8 cellular contexts compared by ENCODE assay signal in the genomic region with DNA sequence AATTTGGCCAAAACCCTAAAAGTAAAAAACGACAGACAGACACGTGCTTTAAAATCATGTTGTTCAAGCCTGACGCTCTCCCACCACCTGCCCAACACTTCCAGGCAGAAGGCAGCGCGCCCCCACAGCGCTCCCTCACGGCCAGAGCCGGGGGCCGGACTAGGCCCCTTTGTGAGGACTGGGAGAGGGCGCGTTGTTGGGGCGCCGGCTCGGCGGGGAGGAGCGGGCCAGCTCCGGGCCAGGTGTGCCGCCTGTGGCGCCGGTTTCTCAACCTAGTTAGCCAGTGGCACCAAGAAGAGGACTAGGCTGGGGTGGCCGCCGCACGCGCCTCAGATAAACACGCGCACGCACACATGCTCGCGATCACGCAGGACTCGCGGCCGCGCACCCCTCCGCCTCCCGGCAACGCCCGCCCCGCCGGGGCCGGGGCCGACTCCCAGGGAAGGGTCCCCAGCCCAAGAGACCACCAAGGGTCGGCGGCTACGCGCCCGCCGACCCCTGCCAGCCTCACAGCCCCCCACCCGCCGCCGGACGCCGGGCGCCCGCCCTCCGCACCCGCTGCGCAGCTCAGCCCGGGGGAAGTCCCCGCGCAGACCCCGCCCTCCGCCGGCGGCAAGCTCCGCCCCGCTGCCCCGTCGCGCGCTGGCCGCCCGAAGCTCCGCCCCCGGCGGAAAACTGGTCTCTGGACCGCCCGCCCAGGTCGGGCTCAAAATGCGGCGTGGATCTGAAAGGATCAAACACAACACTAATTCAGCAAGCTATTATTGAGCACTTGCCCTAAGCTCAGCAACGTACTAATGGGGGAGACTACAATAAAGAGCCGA. TPM values are rescaled to one million over a fixed set of nuclear protein-coding genes. Genes with fewer than 3 reads are reported as not detected.
DNase-seq lines count a peak whose midpoint lies in the region; TF ChIP-seq lines count a peak whose summit lies in the region.

Gene IMMP2L (minus strand): TSS at position 584 of the 824 bp plus-strand sequence.

- peak; percentile 86 for TF ChIP-seq POLR2A in ovary (IDR thresholded peaks at IDR 0.05)

- TF ChIP-seq EP300 in ovary (IDR thresholded peaks at IDR 0.05), result no peak

- H3K4me1 Mint-ChIP-seq in activated naive CD8-positive, alpha-beta T cell (ENCODE audit: low read depth), result peaks cover 45% of the 10 kb centered on the region
- peaks cover 2% of the 10 kb centered on the region for H3K4me1 Mint-ChIP-seq in glutamatergic neuron (ENCODE audit: low read depth, unreplicated experiment)

- H3K27me3 ChIP-seq in ovary (no peaks in the 10 kb centered on the region), thymus (ENCODE audit: control insufficient read depth, insufficient read depth) (no peaks in the 10 kb centered on the region)

- H3K27ac ChIP-seq in ovary (peak within 1 kb of the TSS; percentile 75 to 78), thymus (ENCODE audit: low read depth) (peak within 1 kb of the TSS; percentile 66)

- H3K4me3 ChIP-seq in HFF-Myc (replicated peaks; ENCODE audit: low read depth, low read length) (peak within 1 kb of the TSS; percentile 64), ovary (peak within 1 kb of the TSS; percentile 63), thymus (ENCODE audit: low read length) (peak within 1 kb of the TSS; percentile 75)

- H3K27me3 Mint-ChIP-seq in activated naive CD8-positive, alpha-beta T cell, result peaks cover 3% of the 10 kb centered on the region
- H3K27me3 Mint-ChIP-seq in glutamatergic neuron (ENCODE audit: unreplicated experiment), result peaks cover 3% of the 10 kb centered on the region

- no peaks in the 10 kb centered on the region for H3K9me3 Mint-ChIP-seq in activated naive CD8-positive, alpha-beta T cell (ENCODE audit: low read depth)
- H3K9me3 Mint-ChIP-seq in glutamatergic neuron (ENCODE audit: unreplicated experiment), result peaks cover 2% of the 10 kb centered on the region

- no peaks in the 10 kb centered on the region for H3K36me3 ChIP-seq in ovary
- H3K36me3 ChIP-seq in thymus (ENCODE audit: control insufficient read depth, insufficient read depth), result no peaks in the 10 kb centered on the region

- WGBS in ovary, 3 donors, result 0% methylated on average over 46 to 82 of the region's 83 CpGs
- under 1% methylated on average over 83 of the region's 83 CpGs for WGBS in thymus

- H3K27ac Mint-ChIP-seq in activated naive CD8-positive, alpha-beta T cell, result peak within 1 kb of the TSS; percentile 95
- H3K27ac Mint-ChIP-seq in glutamatergic neuron (ENCODE audit: unreplicated experiment), result peak within 1 kb of the TSS; percentile 75

- H3K9me3 ChIP-seq in ovary (no peaks in the 10 kb centered on the region), thymus (ENCODE audit: control insufficient read depth) (no peaks in the 10 kb centered on the region)

- H3K36me3 Mint-ChIP-seq in activated naive CD8-positive, alpha-beta T cell, result peaks cover 19% of the 10 kb centered on the region
- H3K36me3 Mint-ChIP-seq in glutamatergic neuron (ENCODE audit: unreplicated experiment), result peaks cover 5% of the 10 kb centered on the region

- TF ChIP-seq CTCF in GM10266 (IDR thresholded peaks at IDR 0.05; ENCODE audit: control insufficient read depth, insufficient read depth, low read depth, missing control alignments), result peak; percentile 68
- peak; percentile 14 for TF ChIP-seq CTCF in HFF-Myc (IDR thresholded peaks at IDR 0.05; ENCODE audit: low read depth, low read length, missing control alignments)
- TF ChIP-seq CTCF in glutamatergic neuron (IDR thresholded peaks at IDR 0.05; ENCODE audit: partially characterized antibody, unreplicated experiment), result no peak
- TF ChIP-seq CTCF in ovary (IDR thresholded peaks at IDR 0.05), result peak in 2 of 3 donors; percentile 41 to 43

- H3K4me1 ChIP-seq in ovary (ENCODE audit: insufficient read depth) (peaks cover 2% of the 10 kb centered on the region), thymus (ENCODE audit: control insufficient read depth, insufficient read depth, low read length) (peaks cover 12% of the 10 kb centered on the region)

- DNase-seq in GM10266 (ENCODE audit: extremely low spot score) (peak; percentile 95), HFF-Myc (ENCODE audit: extremely low read depth, low read depth) (peak; percentile 46), MV-4-11 (lab: John Stamatoyannopoulos, UW) (peak; percentile 74), SKM-1 treated with dmso at 0.1 percent for 144 hours (lab: John Stamatoyannopoulos, UW; ENCODE audit: unreplicated experiment) (peak; percentile 68), glutamatergic neuron (peak; percentile 93), ovary (peak; percentile 86 to 95 (median 92))

- H3K4me3 Mint-ChIP-seq in activated naive CD8-positive, alpha-beta T cell, result peak within 1 kb of the TSS; percentile 93
- H3K4me3 Mint-ChIP-seq in glutamatergic neuron (ENCODE audit: unreplicated experiment), result peak within 1 kb of the TSS; percentile 89

- intact Hi-C loops in ovary (cut with DNase I), result no loop called here

RNA-seq across cellular contexts. Expression of gene IMMP2L, which starts in this region (rescaled TPM):
- total RNA-seq in glutamatergic neuron (ENCODE audit: unreplicated experiment) (9.6 TPM), ovary (10 to 100 TPM; 19.8 to 36.9 (median 32.8) TPM)
- polyA plus RNA-seq in ovary (10 to 100 TPM; 19.5 to 29.4 TPM), thymus (12.8 TPM)

Comparison
In these comparisons a context has a peak if more than half of its experiments do, and no peak if none do; other contexts are left out.
1. Peak in every context shown above with its lines: DNase-seq, H3K4me3 ChIP-seq and H3K27ac ChIP-seq.